14 cellular contexts compared by ENCODE assay signal in genomic region chrX:118521435-118521834, GRCh38. TPM values are rescaled to one million over a fixed set of nuclear protein-coding genes. Genes with fewer than 3 reads are reported as not detected.
DNase-seq lines count a peak whose midpoint lies in the region; ATAC-seq and TF ChIP-seq lines count a peak whose summit lies in the region.
"Had no signal": no experiment of that assay in that cellular context is flagged by ENCODE, and none has a peak within 500 bp of the region (broad histone marks: within the 10 kb centered on the region; RNA-seq: fewer than 3 reads in every experiment).

No MANE protein-coding gene starts in this region.

- H3K4me3 ChIP-seq in ACC112 (ENCODE audit: low read depth, low read length) = peak overlapping the region; percentile 52; the same call in 1 of the 2 replicates
- H3K4me3 ChIP-seq in brain microvascular endothelial cell (ENCODE audit: low read depth, low read length) = no peak overlapping the region
- H3K4me3 ChIP-seq in naive thymus-derived CD4-positive, alpha-beta T cell (ENCODE audit: low read length) = no peak overlapping the region

- CTCF ChIA-PET in naive thymus-derived CD4-positive, alpha-beta T cell (lab: Charles Lee) = interaction anchor here (0.5 kb wide), 1 partner anchor 81 kb away, joined by 4 read pairs; no protein-coding TSS in a partner anchor

- peak overlapping the region in 8 of 9 donors; percentile 57 to 94 (median 84) for H3K27ac Mint-ChIP-seq in naive thymus-derived CD4-positive, alpha-beta T cell

- intact Hi-C loops in naive thymus-derived CD4-positive, alpha-beta T cell (cut with micrococcal nuclease) = no loop called here

- H3K79me2 ChIP-seq in ACC112 (ENCODE audit: control insufficient read depth, insufficient read depth, low read length, unreplicated experiment) = peaks cover 3% of the 10 kb centered on the region

- peaks cover 0 to 12% (median 0%) of the 10 kb centered on the region in 5 donors for H3K36me3 Mint-ChIP-seq in naive thymus-derived CD4-positive, alpha-beta T cell
- H3K36me3 Mint-ChIP-seq: naive B cell had no signal

- POLR2A ChIA-PET in naive thymus-derived CD4-positive, alpha-beta T cell (lab: Charles Lee) = interaction anchor here (0.6 to 5.8 kb wide), 2 partner anchors 11 to 24 kb away, joined by 3 to 55 read pairs; partner anchors contain the start of gene DOCK11

- no peaks in the 10 kb centered on the region for H3K27me3 ChIP-seq in ACC112 (ENCODE audit: insufficient read depth, low read length)
- H3K27me3 ChIP-seq in brain microvascular endothelial cell (replicated peaks) = no peaks in the 10 kb centered on the region
- no peaks in the 10 kb centered on the region for H3K27me3 ChIP-seq in naive thymus-derived CD4-positive, alpha-beta T cell (ENCODE audit: control insufficient read depth in 2 of 2, insufficient read depth in 2 of 2, low read length in 2 of 2)

- in situ Hi-C loops in brain microvascular endothelial cell (cut with HindIII; ENCODE audit: low pct_ligation_motif_present, low sequenced_read_pairs) = no loop called here
- in situ Hi-C loops in G401 (cut with HindIII; ENCODE audit: low sequenced_read_pairs) = no loop called here

- peaks cover 0 to 3% (median 0%) of the 10 kb centered on the region in 11 donors for H3K9me3 Mint-ChIP-seq in naive thymus-derived CD4-positive, alpha-beta T cell

- H3K36me3 ChIP-seq in ACC112 (ENCODE audit: insufficient read depth, low read length) = no peaks in the 10 kb centered on the region
- H3K36me3 ChIP-seq in brain microvascular endothelial cell (replicated peaks) = no peaks in the 10 kb centered on the region
- no peaks in the 10 kb centered on the region for H3K36me3 ChIP-seq in naive thymus-derived CD4-positive, alpha-beta T cell (ENCODE audit: control insufficient read depth in 2 of 3, insufficient read depth in 3 of 3, low read length in 3 of 3)

- peak; percentile 49 for DNase-seq in GM03348 (ENCODE audit: low spot score)
- DNase-seq in brain microvascular endothelial cell = no peak
- DNase-seq in naive thymus-derived CD4-positive, alpha-beta T cell = no peak
- DNase-seq in G401 (ENCODE audit: low spot score) = no peak
- DNase-seq in activated gamma-delta T cell treated with Interleukin-2 at 50 U/mL for 16 hours = no peak
- DNase-seq: activated gamma-delta T cell; effector CD4-positive, alpha-beta T cell; naive B cell; NCI-H2227 treated with DMSO at 0.1 percent for 48 hours had no signal

- peak overlapping the region; percentile 99 for H3K27ac ChIP-seq in ACC112 (ENCODE audit: low read depth, low read length)
- peak overlapping the region; percentile 78 for H3K27ac ChIP-seq in brain microvascular endothelial cell
- H3K27ac ChIP-seq in naive thymus-derived CD4-positive, alpha-beta T cell (ENCODE audit: low read depth, low read length) = peak overlapping the region; percentile 68
- H3K27ac ChIP-seq: KMS-11 had no signal

- no peak for ATAC-seq in naive thymus-derived CD4-positive, alpha-beta T cell
- ATAC-seq in HG03139 (IDR thresholded peaks at IDR 0.05; ENCODE audit: unreplicated experiment) (no peak), GM21447 (IDR thresholded peaks at IDR 0.05; ENCODE audit: unreplicated experiment) (no peak)

- TF ChIP-seq CTCF in brain microvascular endothelial cell (IDR thresholded peaks at IDR 0.05; ENCODE audit: low read depth, low read length, missing control alignments) = no peak

- peaks cover 23 to 86% (median 82%) of the 10 kb centered on the region in 7 donors for H3K4me1 Mint-ChIP-seq in naive thymus-derived CD4-positive, alpha-beta T cell

- H2AFZ ChIP-seq in ACC112 (ENCODE audit: low read length, unreplicated experiment) = no peak overlapping the region

- no peaks in the 10 kb centered on the region for H3K27me3 Mint-ChIP-seq in naive thymus-derived CD4-positive, alpha-beta T cell
- H3K27me3 Mint-ChIP-seq: naive B cell had no signal

- H3K9me3 ChIP-seq in naive thymus-derived CD4-positive, alpha-beta T cell (ENCODE audit: control insufficient read depth in 2 of 3, low read length in 3 of 3) = no peaks in the 10 kb centered on the region

- H3K4me1 ChIP-seq in ACC112 (ENCODE audit: control insufficient read depth, insufficient read depth, low read length, unreplicated experiment) = peaks cover 40% of the 10 kb centered on the region
- peaks cover 44 to 51% of the 10 kb centered on the region in 2 donors for H3K4me1 ChIP-seq in naive thymus-derived CD4-positive, alpha-beta T cell (ENCODE audit: control insufficient read depth in 2 of 2, insufficient read depth in 2 of 2, low read length in 2 of 2)

- H3K4me3 Mint-ChIP-seq in naive thymus-derived CD4-positive, alpha-beta T cell = peak overlapping the region in 4 of 10 donors; percentile 18 to 59 (median 46)
- H3K4me3 Mint-ChIP-seq: CD14-positive monocyte, naive B cell had no signal

RNA-seq across cellular contexts. Expression of gene DOCK11, which starts 25.8 kb away (rescaled TPM):
- total RNA-seq in naive thymus-derived CD4-positive, alpha-beta T cell = 100 to 1,000 TPM in 3 of 5 experiments, 10 to 100 TPM in 2; 68.9 to 115 (median 102) TPM
- 10 to 100 TPM; 24.2 to 27.0 TPM for polyA plus RNA-seq in naive thymus-derived CD4-positive, alpha-beta T cell
- 0.88 TPM in 1 of 2 replicates, not detected in the other for total RNA-seq in G401 (2014; rRNA removed; shearing (Covaris generic))

Comparison
In these comparisons a context has a peak if more than half of its experiments do, and no peak if none do; other contexts are left out.
1. RNA of gene DOCK11, which starts 25.8 kb away (total RNA-seq): 68.9 to 115 TPM in naive thymus-derived CD4-positive, alpha-beta T cell; 0.88 TPM in G401; every median in the first group is over 10 times any median in the second.
2. Peak in every context shown above with its lines, with median percentiles within 50 percentile points of each other: H3K27ac ChIP-seq.